Comparison of ENCODE assay signal across 12 cellular contexts in genomic region chr20:60572991-60573390, GRCh38.
"Had no signal": no experiment of that assay in that cellular context is flagged by ENCODE, and none has a peak within 500 bp of the region (broad histone marks: within the 10 kb centered on the region; RNA-seq: fewer than 3 reads in every experiment).

No MANE protein-coding gene starts in this region.

- DNase-seq: activated CD4-positive, alpha-beta T cell treated with anti-CD3 and anti-CD28 coated beads for 4 hours; activated naive CD4-positive, alpha-beta T cell treated with anti-CD3 and anti-CD28 coated beads, Interleukin-2, amount 50 U/mL, for 16 hours; adrenal gland; body of pancreas; foreskin fibroblast; sigmoid colon; stimulated activated CD4-positive, alpha-beta T cell treated with anti-CD3 and anti-CD28 coated beads, Interleukin-2, amount 100 ng/mL, for 48 hours; stimulated activated naive CD4-positive, alpha-beta T cell treated with Interleukin-2 at 50 U/mL for 16 hours; T-cell; upper lobe of right lung had no signal

- H3K36me3 ChIP-seq: adrenal gland, sigmoid colon, upper lobe of right lung had no signal

- H3K27me3 ChIP-seq: adrenal gland, body of pancreas, sigmoid colon, upper lobe of right lung had no signal

- ATAC-seq: body of pancreas; left lobe of liver; natural killer cell treated with Interleukin-12 subunit alpha and Interleukin-12 subunit beta and Interleukin-15 and Interleukin-18, amount 100 ng/mL, for 72 hours; T-cell; upper lobe of right lung had no signal

- H3K27ac ChIP-seq: adrenal gland, body of pancreas, sigmoid colon, upper lobe of right lung had no signal

- H3K4me3 ChIP-seq: adrenal gland, body of pancreas, sigmoid colon, upper lobe of right lung had no signal

- H3K9me3 ChIP-seq: body of pancreas, sigmoid colon, upper lobe of right lung had no signal

- H3K4me1 ChIP-seq: adrenal gland, body of pancreas, sigmoid colon, upper lobe of right lung had no signal
